Comparison of ENCODE assay signal across 3 cellular contexts in genomic region chr4:119116925-119117900, GRCh38.
TF ChIP-seq lines count a peak whose summit lies in the region.

No MANE protein-coding gene starts in this region.

TF ChIP-seq in SK-N-SH, 30 proteins besides CTCF, POLR2A, EP300 and RAD21:
- TF ChIP-seq SMC3 (IDR thresholded peaks at IDR 0.05; ENCODE audit: low read depth, low read length) = no peak
- TF ChIP-seq ELF1 (IDR thresholded peaks at IDR 0.05) = no peak
- TF ChIP-seq, protein P1, sequence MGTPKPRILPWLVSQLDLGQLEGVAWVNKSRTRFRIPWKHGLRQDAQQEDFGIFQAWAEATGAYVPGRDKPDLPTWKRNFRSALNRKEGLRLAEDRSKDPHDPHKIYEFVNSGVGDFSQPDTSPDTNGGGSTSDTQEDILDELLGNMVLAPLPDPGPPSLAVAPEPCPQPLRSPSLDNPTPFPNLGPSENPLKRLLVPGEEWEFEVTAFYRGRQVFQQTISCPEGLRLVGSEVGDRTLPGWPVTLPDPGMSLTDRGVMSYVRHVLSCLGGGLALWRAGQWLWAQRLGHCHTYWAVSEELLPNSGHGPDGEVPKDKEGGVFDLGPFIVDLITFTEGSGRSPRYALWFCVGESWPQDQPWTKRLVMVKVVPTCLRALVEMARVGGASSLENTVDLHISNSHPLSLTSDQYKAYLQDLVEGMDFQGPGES (IDR thresholded peaks at IDR 0.05; ENCODE audit: low read depth, low read length) = no peak
- TF ChIP-seq SIN3A (IDR thresholded peaks at IDR 0.05; ENCODE audit: borderline replicate concordance, low read depth, low read length) = no peak
- no peak for TF ChIP-seq USF1 (IDR thresholded peaks at IDR 0.05; ENCODE audit: borderline replicate concordance, low read depth)
- no peak for TF ChIP-seq TEAD4 (IDR thresholded peaks at IDR 0.05; ENCODE audit: borderline replicate concordance, insufficient read depth)
- no peak for TF ChIP-seq EZH2phosphoT487 (IDR thresholded peaks at IDR 0.05; ENCODE audit: borderline replicate concordance, low read depth)
- TF ChIP-seq NRF1 (IDR thresholded peaks at IDR 0.05; ENCODE audit: low read depth, low read length) = no peak
- no peak for TF ChIP-seq MEF2A (IDR thresholded peaks at IDR 0.05; ENCODE audit: borderline replicate concordance, low read depth)
- no peak for TF ChIP-seq NFIC (IDR thresholded peaks at IDR 0.05; ENCODE audit: borderline replicate concordance)
- no peak for TF ChIP-seq POLR2AphosphoS5 (IDR thresholded peaks at IDR 0.05; ENCODE audit: low read depth, low read length)
- TF ChIP-seq GABPA (IDR thresholded peaks at IDR 0.05; ENCODE audit: low read depth) = no peak
- TF ChIP-seq YY1 (IDR thresholded peaks at IDR 0.05; ENCODE audit: low read depth) = no peak
- no peak for TF ChIP-seq FOXM1 (IDR thresholded peaks at IDR 0.05; ENCODE audit: low read depth)
- no peak for TF ChIP-seq REST (IDR thresholded peaks at IDR 0.05; ENCODE audit: low read depth, low read length)
- no peak for TF ChIP-seq RXRA (IDR thresholded peaks at IDR 0.05; ENCODE audit: borderline replicate concordance, low read depth)
TF ChIP-seq in SK-N-SH: peak in this region for 0.

TF ChIP-seq in SK-N-SH treated with all-trans-retinoic acid at 6 μM for 48 hours, 23 proteins besides CTCF, POLR2A, EP300 and RAD21:
- no peak for TF ChIP-seq TSHZ2 (CRISPR knock-in tag; IDR thresholded peaks at IDR 0.05)
- no peak for TF ChIP-seq ZFP30 (CRISPR knock-in tag; IDR thresholded peaks at IDR 0.05)
- no peak for TF ChIP-seq TOX (CRISPR knock-in tag; IDR thresholded peaks at IDR 0.05; ENCODE audit: borderline replicate concordance)
- TF ChIP-seq ZFP3 (CRISPR knock-in tag; IDR thresholded peaks at IDR 0.05) = no peak

TF ChIP-seq in H1, 55 proteins besides CTCF, POLR2A, EP300 and RAD21:
- TF ChIP-seq CBX5 (IDR thresholded peaks at IDR 0.05; ENCODE audit: low read depth, low read length) (no peak), TCF12 (IDR thresholded peaks at IDR 0.05; ENCODE audit: low read depth, low read length) (no peak), TAF1 (IDR thresholded peaks at IDR 0.05; ENCODE audit: low read depth, low read length) (no peak), KDM5A (IDR thresholded peaks at IDR 0.05; ENCODE audit: low read length) (no peak), SIRT6 (IDR thresholded peaks at IDR 0.05; ENCODE audit: low read length) (no peak), POU5F1 (IDR thresholded peaks at IDR 0.05; ENCODE audit: low read depth, low read length) (no peak), USF2 (IDR thresholded peaks at IDR 0.05; ENCODE audit: low read length) (no peak), CTBP2 (IDR thresholded peaks at IDR 0.05; ENCODE audit: borderline replicate concordance, insufficient read depth, insufficient read length, low read length) (no peak), MAFK (IDR thresholded peaks at IDR 0.05; ENCODE audit: low read depth, low read length) (no peak), HDAC6 (IDR thresholded peaks at IDR 0.05; ENCODE audit: low read depth, low read length) (no peak), NRF1 (IDR thresholded peaks at IDR 0.05; ENCODE audit: low read depth, low read length) (no peak)
- TF ChIP-seq, protein P2, sequence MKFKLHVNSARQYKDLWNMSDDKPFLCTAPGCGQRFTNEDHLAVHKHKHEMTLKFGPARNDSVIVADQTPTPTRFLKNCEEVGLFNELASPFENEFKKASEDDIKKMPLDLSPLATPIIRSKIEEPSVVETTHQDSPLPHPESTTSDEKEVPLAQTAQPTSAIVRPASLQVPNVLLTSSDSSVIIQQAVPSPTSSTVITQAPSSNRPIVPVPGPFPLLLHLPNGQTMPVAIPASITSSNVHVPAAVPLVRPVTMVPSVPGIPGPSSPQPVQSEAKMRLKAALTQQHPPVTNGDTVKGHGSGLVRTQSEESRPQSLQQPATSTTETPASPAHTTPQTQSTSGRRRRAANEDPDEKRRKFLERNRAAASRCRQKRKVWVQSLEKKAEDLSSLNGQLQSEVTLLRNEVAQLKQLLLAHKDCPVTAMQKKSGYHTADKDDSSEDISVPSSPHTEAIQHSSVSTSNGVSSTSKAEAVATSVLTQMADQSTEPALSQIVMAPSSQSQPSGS (IDR thresholded peaks at IDR 0.05; ENCODE audit: low read length) = no peak
